In the genomic region with DNA sequence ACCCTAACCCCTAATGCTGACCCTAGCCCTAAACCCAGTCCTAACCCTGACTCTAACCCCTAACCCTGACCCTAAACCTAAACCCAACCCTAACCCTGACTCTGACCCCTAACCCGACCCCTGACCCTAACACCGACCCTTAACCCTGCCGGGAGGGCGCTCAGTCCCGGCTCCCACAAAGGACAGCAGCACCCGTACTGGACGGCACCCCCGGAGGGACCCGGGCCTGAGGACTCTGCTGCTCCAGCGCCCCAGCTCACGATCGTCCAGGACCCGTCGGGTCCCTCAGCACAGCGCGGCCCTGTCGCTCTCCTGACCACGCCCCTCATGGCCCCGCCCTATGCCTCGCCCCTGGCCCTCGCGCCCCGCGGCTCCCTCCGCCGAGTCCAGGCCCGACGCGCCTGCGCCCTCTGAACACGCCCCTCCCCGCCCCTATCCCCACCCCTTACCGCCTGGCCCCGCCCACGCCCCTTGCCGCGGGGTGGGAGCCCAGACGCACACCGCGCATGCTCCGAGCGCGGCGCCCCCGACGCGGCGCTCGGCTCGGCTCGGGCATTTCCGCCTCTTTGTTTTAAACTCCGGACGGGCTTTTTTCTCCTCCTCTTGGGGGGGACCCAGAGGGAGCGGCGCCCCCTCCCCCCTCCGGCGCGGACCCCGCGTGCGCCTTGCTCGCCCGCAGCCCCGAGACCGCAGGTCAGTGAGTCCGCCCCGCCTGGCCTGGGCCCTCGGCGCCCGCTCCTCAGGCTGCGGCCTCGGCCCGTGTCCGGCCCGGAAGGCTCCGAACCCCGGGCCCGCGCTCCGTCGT, we compare ENCODE assay signal across 1 cellular context.
A peak's percentile ranks its signal among the peaks of the same experiment; 100 is the strongest.
TF ChIP-seq lines count a peak whose summit lies in the region.

A gene with protein sequence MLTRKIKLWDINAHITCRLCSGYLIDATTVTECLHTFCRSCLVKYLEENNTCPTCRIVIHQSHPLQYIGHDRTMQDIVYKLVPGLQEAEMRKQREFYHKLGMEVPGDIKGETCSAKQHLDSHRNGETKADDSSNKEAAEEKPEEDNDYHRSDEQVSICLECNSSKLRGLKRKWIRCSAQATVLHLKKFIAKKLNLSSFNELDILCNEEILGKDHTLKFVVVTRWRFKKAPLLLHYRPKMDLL (plus strand): TSS at position 555 of the 805 bp plus-strand sequence. CDS start 27,849 bp downstream, outside the sequence.

TF ChIP-seq in HepG2, 621 proteins besides CTCF, POLR2A, EP300 and RAD21 (continued from another document and continues in another):
- TF ChIP-seq, protein P1, sequence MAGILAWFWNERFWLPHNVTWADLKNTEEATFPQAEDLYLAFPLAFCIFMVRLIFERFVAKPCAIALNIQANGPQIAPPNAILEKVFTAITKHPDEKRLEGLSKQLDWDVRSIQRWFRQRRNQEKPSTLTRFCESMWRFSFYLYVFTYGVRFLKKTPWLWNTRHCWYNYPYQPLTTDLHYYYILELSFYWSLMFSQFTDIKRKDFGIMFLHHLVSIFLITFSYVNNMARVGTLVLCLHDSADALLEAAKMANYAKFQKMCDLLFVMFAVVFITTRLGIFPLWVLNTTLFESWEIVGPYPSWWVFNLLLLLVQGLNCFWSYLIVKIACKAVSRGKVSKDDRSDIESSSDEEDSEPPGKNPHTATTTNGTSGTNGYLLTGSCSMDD (CRISPR knock-in tag; IDR thresholded peaks at IDR 0.05), result no peak
- no peak for TF ChIP-seq ZFP41 (CRISPR knock-in tag; IDR thresholded peaks at IDR 0.05; ENCODE audit: borderline replicate concordance)
- no peak for TF ChIP-seq POGZ (CRISPR knock-in tag; IDR thresholded peaks at IDR 0.05)
- no peak for TF ChIP-seq ZNF10 (CRISPR knock-in tag; IDR thresholded peaks at IDR 0.05; ENCODE audit: borderline replicate concordance, low read depth)
- TF ChIP-seq, protein P2, sequence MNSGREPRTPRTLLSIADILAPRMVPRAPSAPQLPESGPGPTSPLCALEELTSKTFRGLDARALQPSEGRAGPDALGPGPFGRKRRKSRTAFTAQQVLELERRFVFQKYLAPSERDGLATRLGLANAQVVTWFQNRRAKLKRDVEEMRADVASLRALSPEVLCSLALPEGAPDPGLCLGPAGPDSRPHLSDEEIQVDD (CRISPR knock-in tag; IDR thresholded peaks at IDR 0.05; ENCODE audit: borderline replicate concordance), result no peak
- TF ChIP-seq ZSCAN21 (CRISPR knock-in tag; IDR thresholded peaks at IDR 0.05; ENCODE audit: borderline replicate concordance), result 0 out of 2 replicates have a peak, but pooled peaks have one; percentile 18
- peak; percentile 17; the same call in 1 of the 3 replicates for TF ChIP-seq MXI1 (IDR thresholded peaks at IDR 0.05; ENCODE audit: borderline replicate concordance, low read depth, low read length)
- TF ChIP-seq, protein P3, sequence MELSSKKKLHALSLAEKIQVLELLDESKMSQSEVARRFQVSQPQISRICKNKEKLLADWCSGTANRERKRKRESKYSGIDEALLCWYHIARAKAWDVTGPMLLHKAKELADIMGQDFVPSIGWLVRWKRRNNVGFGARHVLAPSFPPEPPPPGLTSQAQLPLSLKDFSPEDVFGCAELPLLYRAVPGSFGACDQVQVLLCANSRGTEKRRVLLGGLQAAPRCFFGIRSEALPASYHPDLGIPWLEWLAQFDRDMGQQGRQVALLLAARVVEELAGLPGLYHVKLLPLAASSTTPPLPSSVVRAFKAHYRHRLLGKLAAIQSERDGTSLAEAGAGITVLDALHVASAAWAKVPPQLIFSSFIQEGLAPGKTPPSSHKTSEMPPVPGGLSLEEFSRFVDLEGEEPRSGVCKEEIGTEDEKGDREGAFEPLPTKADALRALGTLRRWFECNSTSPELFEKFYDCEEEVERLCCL (CRISPR knock-in tag; IDR thresholded peaks at IDR 0.05; ENCODE audit: borderline replicate concordance), result no peak
- TF ChIP-seq IRX3 (CRISPR knock-in tag; IDR thresholded peaks at IDR 0.05; ENCODE audit: borderline replicate concordance, low read depth), result no peak
- no peak for TF ChIP-seq DMAP1 (CRISPR knock-in tag; IDR thresholded peaks at IDR 0.05)
- no peak for TF ChIP-seq ZEB1 (IDR thresholded peaks at IDR 0.05; ENCODE audit: insufficient replicate concordance, low read depth)
- TF ChIP-seq, protein P4, sequence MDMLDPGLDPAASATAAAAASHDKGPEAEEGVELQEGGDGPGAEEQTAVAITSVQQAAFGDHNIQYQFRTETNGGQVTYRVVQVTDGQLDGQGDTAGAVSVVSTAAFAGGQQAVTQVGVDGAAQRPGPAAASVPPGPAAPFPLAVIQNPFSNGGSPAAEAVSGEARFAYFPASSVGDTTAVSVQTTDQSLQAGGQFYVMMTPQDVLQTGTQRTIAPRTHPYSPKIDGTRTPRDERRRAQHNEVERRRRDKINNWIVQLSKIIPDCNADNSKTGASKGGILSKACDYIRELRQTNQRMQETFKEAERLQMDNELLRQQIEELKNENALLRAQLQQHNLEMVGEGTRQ (IDR thresholded peaks at IDR 0.05; ENCODE audit: low read depth, low read length), result no peak
- TF ChIP-seq, protein P4 (CRISPR knock-in tag; IDR thresholded peaks at IDR 0.05; ENCODE audit: borderline replicate concordance), result no peak
- TF ChIP-seq SIX4 (CRISPR knock-in tag; IDR thresholded peaks at IDR 0.05), result no peak
- TF ChIP-seq, protein P5, sequence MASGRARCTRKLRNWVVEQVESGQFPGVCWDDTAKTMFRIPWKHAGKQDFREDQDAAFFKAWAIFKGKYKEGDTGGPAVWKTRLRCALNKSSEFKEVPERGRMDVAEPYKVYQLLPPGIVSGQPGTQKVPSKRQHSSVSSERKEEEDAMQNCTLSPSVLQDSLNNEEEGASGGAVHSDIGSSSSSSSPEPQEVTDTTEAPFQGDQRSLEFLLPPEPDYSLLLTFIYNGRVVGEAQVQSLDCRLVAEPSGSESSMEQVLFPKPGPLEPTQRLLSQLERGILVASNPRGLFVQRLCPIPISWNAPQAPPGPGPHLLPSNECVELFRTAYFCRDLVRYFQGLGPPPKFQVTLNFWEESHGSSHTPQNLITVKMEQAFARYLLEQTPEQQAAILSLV (CRISPR knock-in tag; IDR thresholded peaks at IDR 0.05; ENCODE audit: borderline replicate concordance), result peak; percentile 62; the same call in 1 of the 2 replicates
- TF ChIP-seq, protein P6, sequence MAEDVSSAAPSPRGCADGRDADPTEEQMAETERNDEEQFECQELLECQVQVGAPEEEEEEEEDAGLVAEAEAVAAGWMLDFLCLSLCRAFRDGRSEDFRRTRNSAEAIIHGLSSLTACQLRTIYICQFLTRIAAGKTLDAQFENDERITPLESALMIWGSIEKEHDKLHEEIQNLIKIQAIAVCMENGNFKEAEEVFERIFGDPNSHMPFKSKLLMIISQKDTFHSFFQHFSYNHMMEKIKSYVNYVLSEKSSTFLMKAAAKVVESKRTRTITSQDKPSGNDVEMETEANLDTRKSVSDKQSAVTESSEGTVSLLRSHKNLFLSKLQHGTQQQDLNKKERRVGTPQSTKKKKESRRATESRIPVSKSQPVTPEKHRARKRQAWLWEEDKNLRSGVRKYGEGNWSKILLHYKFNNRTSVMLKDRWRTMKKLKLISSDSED (CRISPR knock-in tag; IDR thresholded peaks at IDR 0.05), result no peak
- TF ChIP-seq, protein P7, sequence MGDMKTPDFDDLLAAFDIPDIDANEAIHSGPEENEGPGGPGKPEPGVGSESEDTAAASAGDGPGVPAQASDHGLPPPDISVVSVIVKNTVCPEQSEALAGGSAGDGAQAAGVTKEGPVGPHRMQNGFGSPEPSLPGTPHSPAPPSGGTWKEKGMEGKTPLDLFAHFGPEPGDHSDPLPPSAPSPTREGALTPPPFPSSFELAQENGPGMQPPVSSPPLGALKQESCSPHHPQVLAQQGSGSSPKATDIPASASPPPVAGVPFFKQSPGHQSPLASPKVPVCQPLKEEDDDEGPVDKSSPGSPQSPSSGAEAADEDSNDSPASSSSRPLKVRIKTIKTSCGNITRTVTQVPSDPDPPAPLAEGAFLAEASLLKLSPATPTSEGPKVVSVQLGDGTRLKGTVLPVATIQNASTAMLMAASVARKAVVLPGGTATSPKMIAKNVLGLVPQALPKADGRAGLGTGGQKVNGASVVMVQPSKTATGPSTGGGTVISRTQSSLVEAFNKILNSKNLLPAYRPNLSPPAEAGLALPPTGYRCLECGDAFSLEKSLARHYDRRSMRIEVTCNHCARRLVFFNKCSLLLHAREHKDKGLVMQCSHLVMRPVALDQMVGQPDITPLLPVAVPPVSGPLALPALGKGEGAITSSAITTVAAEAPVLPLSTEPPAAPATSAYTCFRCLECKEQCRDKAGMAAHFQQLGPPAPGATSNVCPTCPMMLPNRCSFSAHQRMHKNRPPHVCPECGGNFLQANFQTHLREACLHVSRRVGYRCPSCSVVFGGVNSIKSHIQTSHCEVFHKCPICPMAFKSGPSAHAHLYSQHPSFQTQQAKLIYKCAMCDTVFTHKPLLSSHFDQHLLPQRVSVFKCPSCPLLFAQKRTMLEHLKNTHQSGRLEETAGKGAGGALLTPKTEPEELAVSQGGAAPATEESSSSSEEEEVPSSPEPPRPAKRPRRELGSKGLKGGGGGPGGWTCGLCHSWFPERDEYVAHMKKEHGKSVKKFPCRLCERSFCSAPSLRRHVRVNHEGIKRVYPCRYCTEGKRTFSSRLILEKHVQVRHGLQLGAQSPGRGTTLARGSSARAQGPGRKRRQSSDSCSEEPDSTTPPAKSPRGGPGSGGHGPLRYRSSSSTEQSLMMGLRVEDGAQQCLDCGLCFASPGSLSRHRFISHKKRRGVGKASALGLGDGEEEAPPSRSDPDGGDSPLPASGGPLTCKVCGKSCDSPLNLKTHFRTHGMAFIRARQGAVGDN (CRISPR knock-in tag; IDR thresholded peaks at IDR 0.05), result peak; percentile 68
- no peak for TF ChIP-seq SMYD3 (CRISPR knock-in tag; IDR thresholded peaks at IDR 0.05)
- TF ChIP-seq TAF15 (IDR thresholded peaks at IDR 0.05; ENCODE audit: low read depth, low read length, poor library complexity, severe bottlenecking), result no peak
- TF ChIP-seq ZFP1 (CRISPR knock-in tag; IDR thresholded peaks at IDR 0.05), result no peak
- no peak for TF ChIP-seq FOXP1 (IDR thresholded peaks at IDR 0.05)
- TF ChIP-seq FOXP1 (CRISPR knock-in tag; IDR thresholded peaks at IDR 0.05), result no peak
- TF ChIP-seq NR2F1 (CRISPR knock-in tag; IDR thresholded peaks at IDR 0.05), result peak in 1 of 2 experiments; percentile 91; a peak in 2 of 4 replicates
- TF ChIP-seq, protein P8, sequence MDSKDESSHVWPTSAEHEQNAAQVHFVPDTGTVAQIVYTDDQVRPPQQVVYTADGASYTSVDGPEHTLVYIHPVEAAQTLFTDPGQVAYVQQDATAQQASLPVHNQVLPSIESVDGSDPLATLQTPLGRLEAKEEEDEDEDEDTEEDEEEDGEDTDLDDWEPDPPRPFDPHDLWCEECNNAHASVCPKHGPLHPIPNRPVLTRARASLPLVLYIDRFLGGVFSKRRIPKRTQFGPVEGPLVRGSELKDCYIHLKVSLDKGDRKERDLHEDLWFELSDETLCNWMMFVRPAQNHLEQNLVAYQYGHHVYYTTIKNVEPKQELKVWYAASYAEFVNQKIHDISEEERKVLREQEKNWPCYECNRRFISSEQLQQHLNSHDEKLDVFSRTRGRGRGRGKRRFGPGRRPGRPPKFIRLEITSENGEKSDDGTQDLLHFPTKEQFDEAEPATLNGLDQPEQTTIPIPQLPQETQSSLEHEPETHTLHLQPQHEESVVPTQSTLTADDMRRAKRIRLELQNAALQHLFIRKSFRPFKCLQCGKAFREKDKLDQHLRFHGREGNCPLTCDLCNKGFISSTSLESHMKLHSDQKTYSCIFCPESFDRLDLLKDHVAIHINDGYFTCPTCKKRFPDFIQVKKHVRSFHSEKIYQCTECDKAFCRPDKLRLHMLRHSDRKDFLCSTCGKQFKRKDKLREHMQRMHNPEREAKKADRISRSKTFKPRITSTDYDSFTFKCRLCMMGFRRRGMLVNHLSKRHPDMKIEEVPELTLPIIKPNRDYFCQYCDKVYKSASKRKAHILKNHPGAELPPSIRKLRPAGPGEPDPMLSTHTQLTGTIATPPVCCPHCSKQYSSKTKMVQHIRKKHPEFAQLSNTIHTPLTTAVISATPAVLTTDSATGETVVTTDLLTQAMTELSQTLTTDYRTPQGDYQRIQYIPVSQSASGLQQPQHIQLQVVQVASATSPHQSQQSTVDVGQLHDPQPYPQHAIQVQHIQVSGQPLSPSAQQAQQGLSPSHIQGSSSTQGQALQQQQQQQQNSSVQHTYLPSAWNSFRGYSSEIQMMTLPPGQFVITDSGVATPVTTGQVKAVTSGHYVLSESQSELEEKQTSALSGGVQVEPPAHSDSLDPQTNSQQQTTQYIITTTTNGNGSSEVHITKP (CRISPR knock-in tag; IDR thresholded peaks at IDR 0.05; ENCODE audit: low read depth), result no peak
- no peak for TF ChIP-seq ZNF333 (CRISPR knock-in tag; IDR thresholded peaks at IDR 0.05; ENCODE audit: borderline replicate concordance)
- TF ChIP-seq MIXL1 (CRISPR knock-in tag; IDR thresholded peaks at IDR 0.05), result no peak
- TF ChIP-seq, protein P9, sequence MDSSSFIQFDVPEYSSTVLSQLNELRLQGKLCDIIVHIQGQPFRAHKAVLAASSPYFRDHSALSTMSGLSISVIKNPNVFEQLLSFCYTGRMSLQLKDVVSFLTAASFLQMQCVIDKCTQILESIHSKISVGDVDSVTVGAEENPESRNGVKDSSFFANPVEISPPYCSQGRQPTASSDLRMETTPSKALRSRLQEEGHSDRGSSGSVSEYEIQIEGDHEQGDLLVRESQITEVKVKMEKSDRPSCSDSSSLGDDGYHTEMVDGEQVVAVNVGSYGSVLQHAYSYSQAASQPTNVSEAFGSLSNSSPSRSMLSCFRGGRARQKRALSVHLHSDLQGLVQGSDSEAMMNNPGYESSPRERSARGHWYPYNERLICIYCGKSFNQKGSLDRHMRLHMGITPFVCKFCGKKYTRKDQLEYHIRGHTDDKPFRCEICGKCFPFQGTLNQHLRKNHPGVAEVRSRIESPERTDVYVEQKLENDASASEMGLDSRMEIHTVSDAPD (CRISPR knock-in tag; IDR thresholded peaks at IDR 0.05), result no peak
- TF ChIP-seq, protein P10, sequence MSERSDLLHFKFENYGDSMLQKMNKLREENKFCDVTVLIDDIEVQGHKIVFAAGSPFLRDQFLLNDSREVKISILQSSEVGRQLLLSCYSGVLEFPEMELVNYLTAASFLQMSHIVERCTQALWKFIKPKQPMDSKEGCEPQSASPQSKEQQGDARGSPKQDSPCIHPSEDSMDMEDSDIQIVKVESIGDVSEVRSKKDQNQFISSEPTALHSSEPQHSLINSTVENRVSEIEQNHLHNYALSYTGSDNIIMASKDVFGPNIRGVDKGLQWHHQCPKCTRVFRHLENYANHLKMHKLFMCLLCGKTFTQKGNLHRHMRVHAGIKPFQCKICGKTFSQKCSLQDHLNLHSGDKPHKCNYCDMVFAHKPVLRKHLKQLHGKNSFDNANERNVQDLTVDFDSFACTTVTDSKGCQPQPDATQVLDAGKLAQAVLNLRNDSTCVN (CRISPR knock-in tag; IDR thresholded peaks at IDR 0.05; ENCODE audit: borderline replicate concordance), result no peak
- TF ChIP-seq, protein P11, sequence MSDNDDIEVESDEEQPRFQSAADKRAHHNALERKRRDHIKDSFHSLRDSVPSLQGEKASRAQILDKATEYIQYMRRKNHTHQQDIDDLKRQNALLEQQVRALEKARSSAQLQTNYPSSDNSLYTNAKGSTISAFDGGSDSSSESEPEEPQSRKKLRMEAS (IDR thresholded peaks at IDR 0.05), result peak; percentile 60; the same call in 1 of the 2 replicates
- TF ChIP-seq, protein P12, sequence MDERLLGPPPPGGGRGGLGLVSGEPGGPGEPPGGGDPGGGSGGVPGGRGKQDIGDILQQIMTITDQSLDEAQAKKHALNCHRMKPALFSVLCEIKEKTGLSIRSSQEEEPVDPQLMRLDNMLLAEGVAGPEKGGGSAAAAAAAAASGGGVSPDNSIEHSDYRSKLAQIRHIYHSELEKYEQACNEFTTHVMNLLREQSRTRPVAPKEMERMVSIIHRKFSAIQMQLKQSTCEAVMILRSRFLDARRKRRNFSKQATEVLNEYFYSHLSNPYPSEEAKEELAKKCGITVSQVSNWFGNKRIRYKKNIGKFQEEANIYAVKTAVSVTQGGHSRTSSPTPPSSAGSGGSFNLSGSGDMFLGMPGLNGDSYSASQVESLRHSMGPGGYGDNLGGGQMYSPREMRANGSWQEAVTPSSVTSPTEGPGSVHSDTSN (CRISPR knock-in tag; IDR thresholded peaks at IDR 0.05), result 0 out of 2 replicates have a peak, but pooled peaks have one; percentile 37
